In genomic region chr11:70259077-70259476, GRCh38 we compare ENCODE assay signal across 1 cellular context.
TF ChIP-seq lines count a peak whose summit lies in the region.
"Not testable (repeated sequence)": the region's sequence is repeated elsewhere in the genome, so short reads cannot be mapped to it uniquely, and the experiment has no call there.

No MANE protein-coding gene starts in this region.

TF ChIP-seq in HepG2, 621 proteins besides CTCF, POLR2A, EP300 and RAD21 (continued from another document):
- TF ChIP-seq SALL1 (CRISPR knock-in tag; IDR thresholded peaks at IDR 0.05) = 0 out of 2 replicates have a peak, but pooled peaks have one; percentile 28
- TF ChIP-seq NR2F6 (IDR thresholded peaks at IDR 0.05) = peak; percentile 40
- TF ChIP-seq NR2F6 (CRISPR knock-in tag; IDR thresholded peaks at IDR 0.05) = peak; percentile 36; the same call in 1 of the 2 replicates
- TF ChIP-seq CEBPB (IDR thresholded peaks at IDR 0.05; ENCODE audit: borderline replicate concordance, low read depth, low read length) = peak; percentile 92
- TF ChIP-seq SOX13, FOXA1, SOX6, FOXP1 (IDR thresholded peaks at IDR 0.05): not testable (repeated sequence)
- TF ChIP-seq SOX13 (CRISPR knock-in tag; conservative IDR thresholded peaks at IDR 0.05 in 1 of 2, IDR thresholded peaks at IDR 0.05 in 1 of 2) = peak in 1 of 2 experiments; percentile 29; a peak in 1 of 4 replicates
- TF ChIP-seq GATAD2A (CRISPR knock-in tag; IDR thresholded peaks at IDR 0.05) = peak; percentile 51; the same call in 1 of the 2 replicates
- 0 out of 2 replicates have a peak, but pooled peaks have one; percentile 20 for TF ChIP-seq FOXA1 (CRISPR knock-in tag; IDR thresholded peaks at IDR 0.05)
- TF ChIP-seq ARID5B (CRISPR knock-in tag; IDR thresholded peaks at IDR 0.05) = 0 out of 2 replicates have a peak, but pooled peaks have one; percentile 25
- peak; percentile 60; the same call in 1 of the 2 replicates for TF ChIP-seq ZNF362 (CRISPR knock-in tag; IDR thresholded peaks at IDR 0.05; ENCODE audit: borderline replicate concordance)
- TF ChIP-seq FOSL2 (CRISPR knock-in tag; IDR thresholded peaks at IDR 0.05) = 0 out of 2 replicates have a peak, but pooled peaks have one; percentile 9
- TF ChIP-seq SOX6 (CRISPR knock-in tag; IDR thresholded peaks at IDR 0.05) = peak; percentile 18; the same call in 1 of the 2 replicates
- 0 out of 2 replicates have a peak, but pooled peaks have one; percentile 20 for TF ChIP-seq FOXP1 (CRISPR knock-in tag; IDR thresholded peaks at IDR 0.05)
